In genomic region chr20:63163596-63164560, GRCh38 we compare ENCODE assay signal across 23 cellular contexts. TPM values are rescaled to one million over a fixed set of nuclear protein-coding genes. Genes with fewer than 3 reads are reported as not detected.
DNase-seq lines count a peak whose midpoint lies in the region; ATAC-seq, FAIRE-seq and TF ChIP-seq lines count a peak whose summit lies in the region.
"Had no signal": no experiment of that assay in that cellular context is flagged by ENCODE, and none has a peak within 500 bp of the region (broad histone marks: within the 10 kb centered on the region; RNA-seq: fewer than 3 reads in every experiment).

No MANE protein-coding gene starts in this region.

- H3K27ac Mint-ChIP-seq in endodermal cell: no peak overlapping the region
- H3K27ac Mint-ChIP-seq: activated CD4-positive, alpha-beta memory T cell treated with anti-CD3 and anti-CD28 coated beads for 36 hours; activated naive CD8-positive, alpha-beta T cell treated with anti-CD3 and anti-CD28 coated beads, Interleukin-2, amount 10 ng/mL, durations not matched to agents 7 days and 5 days; activated T-cell treated with anti-CD3 and anti-CD28 coated beads, Interleukin-2, amount 50 U/mL, for 24 hours; CD8-positive, alpha-beta T cell; naive thymus-derived CD4-positive, alpha-beta T cell; stimulated activated naive CD8-positive, alpha-beta T cell treated with anti-CD3 and anti-CD28 coated beads, Interleukin-15, amount 100 ng/mL, for 72 hours had no signal

- no peak for TF ChIP-seq CTCF in endodermal cell (conservative IDR thresholded peaks at IDR 0.05)

- no peaks in the 10 kb centered on the region for H3K36me3 Mint-ChIP-seq in endodermal cell (ENCODE audit: low read depth)
- H3K36me3 Mint-ChIP-seq: activated CD4-positive, alpha-beta memory T cell treated with anti-CD3 and anti-CD28 coated beads for 36 hours; activated naive CD8-positive, alpha-beta T cell treated with anti-CD3 and anti-CD28 coated beads, Interleukin-2, amount 10 ng/mL, durations not matched to agents 7 days and 5 days; CD8-positive, alpha-beta T cell had no signal

- H3K27me3 ChIP-seq in endodermal cell (ENCODE audit: control insufficient read depth, insufficient read depth, low read length, poor library complexity, severe bottlenecking): no peaks in the 10 kb centered on the region
- H3K27me3 ChIP-seq: Peyer's patch, uterus had no signal

- no peaks in the 10 kb centered on the region for H3K9me3 Mint-ChIP-seq in endodermal cell
- H3K9me3 Mint-ChIP-seq: activated CD4-positive, alpha-beta memory T cell treated with anti-CD3 and anti-CD28 coated beads for 36 hours; activated naive CD8-positive, alpha-beta T cell treated with anti-CD3 and anti-CD28 coated beads, Interleukin-2, amount 10 ng/mL, durations not matched to agents 7 days and 5 days; activated T-cell treated with anti-CD3 and anti-CD28 coated beads, Interleukin-2, amount 50 U/mL, for 24 hours; CD8-positive, alpha-beta T cell; central memory CD8-positive, alpha-beta T cell; naive thymus-derived CD4-positive, alpha-beta T cell; stimulated activated naive CD8-positive, alpha-beta T cell treated with anti-CD3 and anti-CD28 coated beads, Interleukin-15, amount 100 ng/mL, for 72 hours had no signal

- no peak for ATAC-seq in GM19455 (IDR thresholded peaks at IDR 0.05; ENCODE audit: unreplicated experiment)
- ATAC-seq: CD8-positive, alpha-beta T cell; naive thymus-derived CD4-positive, alpha-beta T cell; stimulated activated naive CD8-positive, alpha-beta T cell treated with anti-CD3 and anti-CD28 coated beads, Interleukin-15, amount 100 ng/mL, for 72 hours had no signal

- no peaks in the 10 kb centered on the region for H3K4me1 Mint-ChIP-seq in endodermal cell
- H3K4me1 Mint-ChIP-seq: central memory CD8-positive, alpha-beta T cell had no signal

- no peak overlapping the region for H3K9ac ChIP-seq in endodermal cell (ENCODE audit: extremely low read depth, low read length, poor library complexity, severe bottlenecking)

- no peak overlapping the region for H3K4me3 ChIP-seq in endodermal cell (ENCODE audit: low read length)
- H3K4me3 ChIP-seq: Peyer's patch, uterus had no signal

- 65 to 79% methylated on average over 13 to 18 of the region's 18 CpGs for WGBS in endodermal cell (ENCODE audit: insufficient coverage in 1 of 2, insufficient read length in 1 of 2), 2 experiments

- H3K36me3 ChIP-seq in endodermal cell (ENCODE audit: control insufficient read depth, insufficient read depth, low read length): no peaks in the 10 kb centered on the region
- H3K36me3 ChIP-seq: Peyer's patch, uterus had no signal

- FAIRE-seq in urothelium cell line (lab: Jason Lieb, UNC): peak; percentile 32
- FAIRE-seq: endometrium, GM12891, HTR-8/SVneo had no signal

- H3K9me3 ChIP-seq in endodermal cell (ENCODE audit: control insufficient read depth, low read length): no peaks in the 10 kb centered on the region
- H3K9me3 ChIP-seq: Peyer's patch, uterus had no signal

- DNase-seq in SHP77 (lab: John Stamatoyannopoulos, UW): peak; percentile 66 to 71
- DNase-seq in SHP77 treated with DMSO at 0.1 percent for 48 hours (lab: John Stamatoyannopoulos, UW): no peak
- DNase-seq in NCI-H69 (lab: John Stamatoyannopoulos, UW): peak; percentile 28
- DNase-seq in iPS-NIHi11 (ENCODE audit: low spot score): peak; percentile 63
- DNase-seq in urothelium cell line (ENCODE audit: low spot score): no peak
- no peak for DNase-seq in endodermal cell
- DNase-seq in RKO (ENCODE audit: low spot score): no peak
- DNase-seq: activated CD4-positive, alpha-beta memory T cell treated with anti-CD3 and anti-CD28 coated beads for 36 hours; activated naive CD8-positive, alpha-beta T cell treated with anti-CD3 and anti-CD28 coated beads, Interleukin-2, amount 10 ng/mL, durations not matched to agents 7 days and 5 days; activated T-cell treated with anti-CD3 and anti-CD28 coated beads, Interleukin-2, amount 50 U/mL, for 24 hours; CD8-positive, alpha-beta T cell; naive thymus-derived CD4-positive, alpha-beta T cell; NCI-H1694; NCI-H526 treated with DMSO at 0.1 percent for 48 hours; Peyer's patch; stimulated activated naive CD8-positive, alpha-beta T cell treated with anti-CD3 and anti-CD28 coated beads, Interleukin-15, amount 100 ng/mL, for 72 hours; uterus had no signal

- no peak overlapping the region for H3K27ac ChIP-seq in endodermal cell (ENCODE audit: low read depth, low read length)
- H3K27ac ChIP-seq: Peyer's patch, uterus, VCaP had no signal

- H3K27me3 Mint-ChIP-seq in endodermal cell (ENCODE audit: insufficient read depth): peaks cover 3% of the 10 kb centered on the region
- H3K27me3 Mint-ChIP-seq: activated naive CD8-positive, alpha-beta T cell treated with anti-CD3 and anti-CD28 coated beads, Interleukin-2, amount 10 ng/mL, durations not matched to agents 7 days and 5 days had no signal

- H3K4me1 ChIP-seq in endodermal cell (ENCODE audit: control insufficient read depth, insufficient read depth, low read length): no peaks in the 10 kb centered on the region
- H3K4me1 ChIP-seq: Peyer's patch, uterus had no signal

- no peak overlapping the region for H3K4me3 Mint-ChIP-seq in endodermal cell
- H3K4me3 Mint-ChIP-seq: activated CD4-positive, alpha-beta memory T cell treated with anti-CD3 and anti-CD28 coated beads for 36 hours; activated naive CD8-positive, alpha-beta T cell treated with anti-CD3 and anti-CD28 coated beads, Interleukin-2, amount 10 ng/mL, durations not matched to agents 7 days and 5 days; activated T-cell treated with anti-CD3 and anti-CD28 coated beads, Interleukin-2, amount 50 U/mL, for 24 hours; CD8-positive, alpha-beta T cell; central memory CD8-positive, alpha-beta T cell; naive thymus-derived CD4-positive, alpha-beta T cell; stimulated activated naive CD8-positive, alpha-beta T cell treated with anti-CD3 and anti-CD28 coated beads, Interleukin-15, amount 100 ng/mL, for 72 hours had no signal

RNA-seq across cellular contexts. Expression of gene YTHDF1, which starts 52.1 kb away (rescaled TPM):
- 10 to 100 TPM; 64.9 to 73.2 TPM for total RNA-seq in endodermal cell
- 43.0 TPM for polyA plus RNA-seq in endodermal cell (2013, experiment 1 of 2)
- 41.6 TPM for polyA plus RNA-seq in endodermal cell (2013, experiment 2 of 2)

Comparison
In these comparisons a context has a peak if more than half of its experiments do, and no peak if none do; other contexts are left out.
1. DNase-seq: peak in SHP77 (2 of 2), NCI-H69 (single experiment) and iPS-NIHi11 (single experiment); none in SHP77 treated with DMSO at 0.1 percent for 48 hours (single experiment), urothelium cell line (single experiment), endodermal cell (single experiment) and RKO (single experiment).